10 cellular contexts compared by ENCODE assay signal in the genomic region with DNA sequence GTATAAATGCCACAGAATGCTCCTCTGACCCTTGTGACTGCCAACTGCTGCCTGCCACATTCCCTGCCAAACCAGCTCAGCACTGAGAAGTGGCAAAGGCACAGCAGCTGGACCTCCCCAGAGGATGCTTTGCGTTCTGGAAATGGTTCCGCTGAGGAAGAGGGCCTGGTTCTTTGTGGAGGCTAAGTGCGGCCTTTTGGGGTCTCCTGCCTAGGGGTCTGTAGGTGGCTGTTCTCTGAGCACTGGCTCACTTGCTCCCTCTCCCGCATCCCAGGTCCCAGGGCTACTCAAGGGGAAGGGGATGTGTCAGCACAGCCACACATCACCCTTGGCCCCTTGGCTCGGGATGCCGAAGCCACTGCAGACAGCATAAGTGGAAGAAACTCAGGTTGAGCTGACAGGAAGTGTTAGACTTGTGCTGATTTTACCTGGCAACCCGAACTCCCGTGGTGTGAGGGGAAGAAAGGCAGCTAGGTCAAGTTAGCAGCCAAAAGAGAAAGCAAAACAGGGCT. TPM values are rescaled to one million over a fixed set of nuclear protein-coding genes. Genes with fewer than 3 reads are reported as not detected.
DNase-seq lines count a peak whose midpoint lies in the region; ATAC-seq and TF ChIP-seq lines count a peak whose summit lies in the region.
"Had no signal": no experiment of that assay in that cellular context is flagged by ENCODE, and none has a peak within 500 bp of the region (broad histone marks: within the 10 kb centered on the region; RNA-seq: fewer than 3 reads in every experiment).

No MANE protein-coding gene starts in this region.

- H2BK15ac ChIP-seq in neuronal stem cell (ENCODE audit: low read length), result no peak overlapping the region

- TF ChIP-seq CTCF in hepatocyte (IDR thresholded peaks at IDR 0.05; ENCODE audit: poor library complexity), result no peak

- no peaks in the 10 kb centered on the region for H3K79me2 ChIP-seq in hepatocyte

- H2AK5ac ChIP-seq in neuronal stem cell (ENCODE audit: low read depth, low read length), result no peak overlapping the region

- intact Hi-C loops in CD4-positive, alpha-beta memory T cell (cut with micrococcal nuclease), result loop anchor here (1.0 kb wide), 8 partner anchors 18 to 341 kb away; partner anchors contain the start of gene SNRK
- intact Hi-C loops in activated CD4-positive, alpha-beta T cell treated with anti-CD3 and anti-CD28 coated beads, Interleukin-2, amount 10 ng/mL, durations not matched to agents 24 days and 14 days (cut with micrococcal nuclease), result loop anchor here (1.0 to 2.0 kb wide), 3 partner anchors 124 to 341 kb away; partner anchors contain the start of gene SNRK

- no peak overlapping the region for H3K9ac ChIP-seq in neuronal stem cell (ENCODE audit: low read depth, low read length, poor library complexity)
- H3K9ac ChIP-seq: BLaER1 had no signal

- no peak overlapping the region for H3K4ac ChIP-seq in neuronal stem cell (ENCODE audit: low read length)

- peaks cover 0 to 18% (median 14%) of the 10 kb centered on the region in 8 donors for H3K9me3 Mint-ChIP-seq in CD4-positive, alpha-beta memory T cell
- H3K9me3 Mint-ChIP-seq in activated CD4-positive, alpha-beta T cell treated with anti-CD3 and anti-CD28 coated beads, Interleukin-2, amount 10 ng/mL, durations not matched to agents 24 days and 14 days, result peaks cover 14% of the 10 kb centered on the region
- H3K9me3 Mint-ChIP-seq in central memory CD8-positive, alpha-beta T cell, result no peaks in the 10 kb centered on the region

- peaks cover 9% of the 10 kb centered on the region in 2 donors for H3K36me3 Mint-ChIP-seq in CD4-positive, alpha-beta memory T cell
- peaks cover 10% of the 10 kb centered on the region for H3K36me3 Mint-ChIP-seq in activated CD4-positive, alpha-beta T cell treated with anti-CD3 and anti-CD28 coated beads, Interleukin-2, amount 10 ng/mL, durations not matched to agents 24 days and 14 days (ENCODE audit: low read depth)
- no peaks in the 10 kb centered on the region for H3K36me3 Mint-ChIP-seq in central memory CD8-positive, alpha-beta T cell (ENCODE audit: insufficient read depth)

- H3K4me2 ChIP-seq in neuronal stem cell (ENCODE audit: insufficient read depth, low read length, poor library complexity, severe bottlenecking) (no peak overlapping the region), hepatocyte (no peak overlapping the region)
- H3K4me2 ChIP-seq: BLaER1 had no signal

- no peak overlapping the region for H4K91ac ChIP-seq in neuronal stem cell (ENCODE audit: low read depth, low read length, poor library complexity)

- H3K27me3 Mint-ChIP-seq in CD4-positive, alpha-beta memory T cell, result no peaks in the 10 kb centered on the region
- peaks cover 2% of the 10 kb centered on the region for H3K27me3 Mint-ChIP-seq in activated CD4-positive, alpha-beta T cell treated with anti-CD3 and anti-CD28 coated beads, Interleukin-2, amount 10 ng/mL, durations not matched to agents 24 days and 14 days
- H3K27me3 Mint-ChIP-seq in central memory CD8-positive, alpha-beta T cell, result no peaks in the 10 kb centered on the region

- POLR2A ChIA-PET in CD4-positive, alpha-beta memory T cell (lab: Charles Lee; ENCODE audit: partially characterized antibody), result interaction anchor here (0.7 to 6.0 kb wide), 28 partner anchors 13 to 340 kb away, joined by 3 to 74 read pairs (median 6); partner anchors contain the start of gene SNRK

- no peak overlapping the region for H3K18ac ChIP-seq in neuronal stem cell (ENCODE audit: low read length)

- peak overlapping the region; percentile 12 to 47 for H3K4me3 ChIP-seq in CD4-positive, alpha-beta memory T cell (ENCODE audit: low read length in 2 of 2)
- H3K4me3 ChIP-seq in neuronal stem cell (ENCODE audit: low read length in 2 of 2) (no peak overlapping the region), hepatocyte (no peak overlapping the region)
- H3K4me3 ChIP-seq: BLaER1 had no signal

- CTCF ChIA-PET in CD4-positive, alpha-beta memory T cell (lab: Charles Lee; ENCODE audit: partially characterized antibody), result interaction anchor here (0.7 to 6.7 kb wide), 45 partner anchors 8 to 339 kb away, joined by 3 to 155 read pairs (median 6); partner anchors contain the start of gene SNRK

- H3K36me3 ChIP-seq in CD4-positive, alpha-beta memory T cell (ENCODE audit: insufficient read depth, low read length), result no peaks in the 10 kb centered on the region
- no peaks in the 10 kb centered on the region for H3K36me3 ChIP-seq in neuronal stem cell (replicated peaks in 1 of 2; ENCODE audit: control insufficient read depth in 2 of 2, insufficient read depth in 2 of 2, low read length in 2 of 2)
- H3K36me3 ChIP-seq in hepatocyte (replicated peaks; ENCODE audit: insufficient read depth, low read depth), result no peaks in the 10 kb centered on the region
- H3K36me3 ChIP-seq: BLaER1 had no signal

- H3K9me2 ChIP-seq in hepatocyte (replicated peaks; ENCODE audit: insufficient read depth), result no peaks in the 10 kb centered on the region

- WGBS in neuronal stem cell (ENCODE audit: extremely low coverage in 2 of 2, insufficient read length in 2 of 2, insufficient replicate concordance in 1 of 2), 2 donors, result no CpG with 5 or more reads among the region's 8 CpGs
- WGBS in hepatocyte (ENCODE audit: low lambda C conversion rate, missing lambda C conversion rate), result 81% methylated on average over 8 of the region's 8 CpGs

- H4K8ac ChIP-seq in neuronal stem cell (ENCODE audit: low read depth, low read length), result no peak overlapping the region

- peaks cover 27% of the 10 kb centered on the region for H3K4me1 ChIP-seq in CD4-positive, alpha-beta memory T cell (ENCODE audit: insufficient read depth, low read length)
- no peaks in the 10 kb centered on the region for H3K4me1 ChIP-seq in neuronal stem cell (ENCODE audit: control insufficient read depth in 2 of 2, insufficient read depth in 1 of 2, low read depth in 1 of 2, low read length in 2 of 2)
- no peaks in the 10 kb centered on the region for H3K4me1 ChIP-seq in hepatocyte (ENCODE audit: insufficient read depth)

- no peaks in the 10 kb centered on the region for H3K27me3 ChIP-seq in CD4-positive, alpha-beta memory T cell (ENCODE audit: insufficient read depth, low read length)
- no peaks in the 10 kb centered on the region for H3K27me3 ChIP-seq in neuronal stem cell (ENCODE audit: control insufficient read depth in 3 of 3, insufficient read depth in 3 of 3, low read depth in 1 of 3, low read length in 3 of 3)
- no peaks in the 10 kb centered on the region for H3K27me3 ChIP-seq in hepatocyte
- H3K27me3 ChIP-seq: BLaER1 had no signal

- H3K9me3 ChIP-seq in CD4-positive, alpha-beta memory T cell (ENCODE audit: control insufficient read depth in 1 of 2, low read length in 2 of 2), result no peaks in the 10 kb centered on the region
- H3K9me3 ChIP-seq in neuronal stem cell (replicated peaks in 1 of 2; ENCODE audit: control insufficient read depth in 2 of 2, insufficient read depth in 1 of 2, low read depth in 1 of 2, low read length in 2 of 2), result peaks cover 0 to 2% of the 10 kb centered on the region in 2 donors
- H3K9me3 ChIP-seq in hepatocyte (ENCODE audit: low read depth), result no peaks in the 10 kb centered on the region

- no peak overlapping the region for H3K14ac ChIP-seq in neuronal stem cell (ENCODE audit: low read length)

- H3K79me1 ChIP-seq in neuronal stem cell (ENCODE audit: low read depth, low read length), result no peaks in the 10 kb centered on the region

- no peaks in the 10 kb centered on the region for H4K20me1 ChIP-seq in hepatocyte (ENCODE audit: insufficient read depth, poor library complexity, severe bottlenecking)
- H4K20me1 ChIP-seq: BLaER1 had no signal

- DNase-seq in CD4-positive, alpha-beta memory T cell, result peak; percentile 66 to 79 (median 78)
- DNase-seq in activated CD4-positive, alpha-beta T cell treated with anti-CD3 and anti-CD28 coated beads, Interleukin-2, amount 10 ng/mL, durations not matched to agents 24 days and 14 days, result peak; percentile 89
- DNase-seq in central memory CD8-positive, alpha-beta T cell (ENCODE audit: low spot score in 2 of 2), result peak; percentile 29 to 46
- DNase-seq in neuronal stem cell (ENCODE audit: low spot score), result no peak
- no peak for DNase-seq in NCI-H774 (lab: John Stamatoyannopoulos, UW)
- DNase-seq in hepatocyte (ENCODE audit: low spot score), result no peak
- no peak for DNase-seq in NCI-H1417 (lab: John Stamatoyannopoulos, UW)
- DNase-seq: NCI-H1436 had no signal

- ATAC-seq in central memory CD8-positive, alpha-beta T cell (replicated peaks; ENCODE audit: extremely low read depth, poor library complexity, severe bottlenecking), result peak; percentile 94
- ATAC-seq in HG02642 (IDR thresholded peaks at IDR 0.05; ENCODE audit: poor library complexity, unreplicated experiment), result no peak

- peak overlapping the region; percentile 92 to 100 (median 99) for H3K27ac Mint-ChIP-seq in CD4-positive, alpha-beta memory T cell
- peak overlapping the region; percentile 91 for H3K27ac Mint-ChIP-seq in activated CD4-positive, alpha-beta T cell treated with anti-CD3 and anti-CD28 coated beads, Interleukin-2, amount 10 ng/mL, durations not matched to agents 24 days and 14 days
- peak overlapping the region; percentile 88 for H3K27ac Mint-ChIP-seq in central memory CD8-positive, alpha-beta T cell (ENCODE audit: low read depth)

- no peak overlapping the region for H2BK5ac ChIP-seq in neuronal stem cell (ENCODE audit: low read length)

- peak overlapping the region; percentile 60 for H3K27ac ChIP-seq in CD4-positive, alpha-beta memory T cell (ENCODE audit: low read depth, low read length)
- H3K27ac ChIP-seq in neuronal stem cell (replicated peaks; ENCODE audit: low read length), result no peak overlapping the region
- H3K27ac ChIP-seq in hepatocyte, result no peak overlapping the region
- H3K27ac ChIP-seq: BLaER1 had no signal

- no peak overlapping the region for H2BK120ac ChIP-seq in neuronal stem cell (ENCODE audit: low read depth, low read length)

- H2AFZ ChIP-seq in neuronal stem cell (ENCODE audit: low read length) (peak overlapping the region; percentile 17), hepatocyte (no peak overlapping the region)

- H2BK12ac ChIP-seq in neuronal stem cell (ENCODE audit: low read length), result no peak overlapping the region

- H3K4me1 Mint-ChIP-seq in CD4-positive, alpha-beta memory T cell, result peaks cover 20 to 32% (median 27%) of the 10 kb centered on the region in 4 donors
- H3K4me1 Mint-ChIP-seq in activated CD4-positive, alpha-beta T cell treated with anti-CD3 and anti-CD28 coated beads, Interleukin-2, amount 10 ng/mL, durations not matched to agents 24 days and 14 days, result peaks cover 18% of the 10 kb centered on the region
- peaks cover 28% of the 10 kb centered on the region for H3K4me1 Mint-ChIP-seq in central memory CD8-positive, alpha-beta T cell

- H3K23ac ChIP-seq in neuronal stem cell (ENCODE audit: low read depth, low read length, poor library complexity), result no peak overlapping the region

- peak overlapping the region; percentile 80 to 92 (median 86) for H3K4me3 Mint-ChIP-seq in CD4-positive, alpha-beta memory T cell
- peak overlapping the region; percentile 79 for H3K4me3 Mint-ChIP-seq in activated CD4-positive, alpha-beta T cell treated with anti-CD3 and anti-CD28 coated beads, Interleukin-2, amount 10 ng/mL, durations not matched to agents 24 days and 14 days
- H3K4me3 Mint-ChIP-seq in central memory CD8-positive, alpha-beta T cell, result peak overlapping the region; percentile 62

RNA-seq across cellular contexts. Expression of gene POMGNT2, which starts 56.8 kb away (rescaled TPM):
- total RNA-seq in CD4-positive, alpha-beta memory T cell, result 1 to 10 TPM; 5.4 TPM
- 1 to 10 TPM; 6.5 to 8.1 TPM for polyA plus RNA-seq in CD4-positive, alpha-beta memory T cell
- total RNA-seq in activated CD4-positive, alpha-beta T cell treated with anti-CD3 and anti-CD28 coated beads, Interleukin-2, amount 10 ng/mL, durations not matched to agents 24 days and 14 days, result 8.3 and 8.8 TPM in 2 replicates
- 21.8 TPM for polyA plus RNA-seq in neuronal stem cell (2013, experiment 1 of 2)
- polyA plus RNA-seq in neuronal stem cell (2013, experiment 2 of 2), result 21.6 TPM
- 27.6 and 31.8 TPM in 2 replicates for total RNA-seq in hepatocyte
- polyA plus RNA-seq in hepatocyte, result 45.6 and 53.6 TPM in 2 replicates

Comparison
In these comparisons a context has a peak if more than half of its experiments do, and no peak if none do; other contexts are left out.
1. DNase-seq: peak in CD4-positive, alpha-beta memory T cell (5 of 5), activated CD4-positive, alpha-beta T cell treated with anti-CD3 and anti-CD28 coated beads, Interleukin-2, amount 10 ng/mL, durations not matched to agents 24 days and 14 days (single experiment) and central memory CD8-positive, alpha-beta T cell (2 of 2); none in neuronal stem cell (single experiment), NCI-H774 (single experiment), hepatocyte (single experiment) and NCI-H1417 (0 of 3).
2. H3K4me3 ChIP-seq: peak in CD4-positive, alpha-beta memory T cell (2 of 2); none in neuronal stem cell (0 of 2) and hepatocyte (single experiment).
3. Peak in every context shown above with its lines, with median percentiles within 50 percentile points of each other: H3K27ac Mint-ChIP-seq and H3K4me3 Mint-ChIP-seq.